ENCODE assay signal across 1 cellular context in the genomic region with DNA sequence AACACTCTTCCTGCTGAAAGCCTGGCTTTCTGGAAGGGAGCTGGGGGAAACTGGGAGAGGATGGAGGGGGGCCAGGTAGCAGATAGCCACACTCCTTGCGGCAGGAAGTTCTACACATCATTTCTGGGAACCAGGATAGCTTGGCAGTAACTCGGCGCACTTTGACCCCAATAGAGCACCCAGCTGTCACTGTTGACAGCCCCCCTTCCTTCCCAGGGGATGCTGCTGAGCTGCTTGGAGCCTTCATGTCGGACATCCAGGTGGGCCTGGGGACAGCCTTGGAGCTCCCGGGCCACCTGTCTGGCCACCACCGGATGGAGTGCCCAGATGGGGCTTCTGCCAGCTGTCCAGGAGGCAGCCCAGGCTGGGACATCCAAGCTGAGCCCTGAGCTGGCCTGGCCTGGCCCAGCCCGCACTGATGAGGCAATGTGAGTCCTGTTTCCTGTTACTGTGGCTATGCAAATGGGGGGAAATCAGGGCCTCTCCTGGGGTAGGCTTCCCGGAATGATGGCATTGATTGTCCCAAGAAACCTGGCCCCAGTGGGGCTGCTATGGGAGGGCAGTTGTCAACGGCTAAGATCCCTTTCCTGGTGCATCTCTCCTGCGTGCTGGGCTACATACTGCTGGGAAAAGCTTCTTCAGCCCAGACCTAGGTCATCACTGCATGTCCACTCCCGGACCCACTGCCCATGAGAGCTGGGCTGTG.
TF ChIP-seq lines count a peak whose summit lies in the region.

No MANE protein-coding gene starts in this region.

TF ChIP-seq in HepG2, 621 proteins besides CTCF, POLR2A, EP300 and RAD21 (continued from another document and continues in another):
- TF ChIP-seq, protein P1, sequence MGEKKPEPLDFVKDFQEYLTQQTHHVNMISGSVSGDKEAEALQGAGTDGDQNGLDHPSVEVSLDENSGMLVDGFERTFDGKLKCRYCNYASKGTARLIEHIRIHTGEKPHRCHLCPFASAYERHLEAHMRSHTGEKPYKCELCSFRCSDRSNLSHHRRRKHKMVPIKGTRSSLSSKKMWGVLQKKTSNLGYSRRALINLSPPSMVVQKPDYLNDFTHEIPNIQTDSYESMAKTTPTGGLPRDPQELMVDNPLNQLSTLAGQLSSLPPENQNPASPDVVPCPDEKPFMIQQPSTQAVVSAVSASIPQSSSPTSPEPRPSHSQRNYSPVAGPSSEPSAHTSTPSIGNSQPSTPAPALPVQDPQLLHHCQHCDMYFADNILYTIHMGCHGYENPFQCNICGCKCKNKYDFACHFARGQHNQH (CRISPR knock-in tag; IDR thresholded peaks at IDR 0.05) = 0 out of 2 replicates have a peak, but pooled peaks have one; percentile 55
- TF ChIP-seq CAMTA2 (CRISPR knock-in tag; IDR thresholded peaks at IDR 0.05; ENCODE audit: borderline replicate concordance) = peak; percentile 37; the same call in 1 of the 2 replicates
- no peak for TF ChIP-seq IRX3 (CRISPR knock-in tag; IDR thresholded peaks at IDR 0.05; ENCODE audit: borderline replicate concordance, low read depth)
- TF ChIP-seq ARNTL (CRISPR knock-in tag; IDR thresholded peaks at IDR 0.05) = 0 out of 2 replicates have a peak, but pooled peaks have one; percentile 46
- no peak for TF ChIP-seq DR1 (CRISPR knock-in tag; IDR thresholded peaks at IDR 0.05)
- TF ChIP-seq, protein P2, sequence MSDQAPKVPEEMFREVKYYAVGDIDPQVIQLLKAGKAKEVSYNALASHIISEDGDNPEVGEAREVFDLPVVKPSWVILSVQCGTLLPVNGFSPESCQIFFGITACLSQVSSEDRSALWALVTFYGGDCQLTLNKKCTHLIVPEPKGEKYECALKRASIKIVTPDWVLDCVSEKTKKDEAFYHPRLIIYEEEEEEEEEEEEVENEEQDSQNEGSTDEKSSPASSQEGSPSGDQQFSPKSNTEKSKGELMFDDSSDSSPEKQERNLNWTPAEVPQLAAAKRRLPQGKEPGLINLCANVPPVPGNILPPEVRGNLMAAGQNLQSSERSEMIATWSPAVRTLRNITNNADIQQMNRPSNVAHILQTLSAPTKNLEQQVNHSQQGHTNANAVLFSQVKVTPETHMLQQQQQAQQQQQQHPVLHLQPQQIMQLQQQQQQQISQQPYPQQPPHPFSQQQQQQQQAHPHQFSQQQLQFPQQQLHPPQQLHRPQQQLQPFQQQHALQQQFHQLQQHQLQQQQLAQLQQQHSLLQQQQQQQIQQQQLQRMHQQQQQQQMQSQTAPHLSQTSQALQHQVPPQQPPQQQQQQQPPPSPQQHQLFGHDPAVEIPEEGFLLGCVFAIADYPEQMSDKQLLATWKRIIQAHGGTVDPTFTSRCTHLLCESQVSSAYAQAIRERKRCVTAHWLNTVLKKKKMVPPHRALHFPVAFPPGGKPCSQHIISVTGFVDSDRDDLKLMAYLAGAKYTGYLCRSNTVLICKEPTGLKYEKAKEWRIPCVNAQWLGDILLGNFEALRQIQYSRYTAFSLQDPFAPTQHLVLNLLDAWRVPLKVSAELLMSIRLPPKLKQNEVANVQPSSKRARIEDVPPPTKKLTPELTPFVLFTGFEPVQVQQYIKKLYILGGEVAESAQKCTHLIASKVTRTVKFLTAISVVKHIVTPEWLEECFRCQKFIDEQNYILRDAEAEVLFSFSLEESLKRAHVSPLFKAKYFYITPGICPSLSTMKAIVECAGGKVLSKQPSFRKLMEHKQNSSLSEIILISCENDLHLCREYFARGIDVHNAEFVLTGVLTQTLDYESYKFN (CRISPR knock-in tag; conservative IDR thresholded peaks at IDR 0.05) = peak; percentile 61; the same call in 1 of the 2 replicates
- TF ChIP-seq TGIF2 (CRISPR knock-in tag; IDR thresholded peaks at IDR 0.05) = peak; percentile 90
- TF ChIP-seq SAP130 (CRISPR knock-in tag; IDR thresholded peaks at IDR 0.05; ENCODE audit: low read depth) = peak; percentile 79
- TF ChIP-seq, protein P3, sequence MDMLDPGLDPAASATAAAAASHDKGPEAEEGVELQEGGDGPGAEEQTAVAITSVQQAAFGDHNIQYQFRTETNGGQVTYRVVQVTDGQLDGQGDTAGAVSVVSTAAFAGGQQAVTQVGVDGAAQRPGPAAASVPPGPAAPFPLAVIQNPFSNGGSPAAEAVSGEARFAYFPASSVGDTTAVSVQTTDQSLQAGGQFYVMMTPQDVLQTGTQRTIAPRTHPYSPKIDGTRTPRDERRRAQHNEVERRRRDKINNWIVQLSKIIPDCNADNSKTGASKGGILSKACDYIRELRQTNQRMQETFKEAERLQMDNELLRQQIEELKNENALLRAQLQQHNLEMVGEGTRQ (IDR thresholded peaks at IDR 0.05; ENCODE audit: low read depth, low read length) = no peak
- TF ChIP-seq, protein P3 (CRISPR knock-in tag; IDR thresholded peaks at IDR 0.05; ENCODE audit: borderline replicate concordance) = no peak
- no peak for TF ChIP-seq KAT2B (IDR thresholded peaks at IDR 0.05; ENCODE audit: borderline replicate concordance, low read depth, low read length)
- no peak for TF ChIP-seq SMC3 (IDR thresholded peaks at IDR 0.05; ENCODE audit: low read length)
- no peak for TF ChIP-seq SATB2 (CRISPR knock-in tag; IDR thresholded peaks at IDR 0.05)
- peak; percentile 44; the same call in 1 of the 2 replicates for TF ChIP-seq ZNF788 (CRISPR knock-in tag; IDR thresholded peaks at IDR 0.05; ENCODE audit: borderline replicate concordance)
- TF ChIP-seq SMAD3 (CRISPR knock-in tag; IDR thresholded peaks at IDR 0.05) = 0 out of 2 replicates have a peak, but pooled peaks have one; percentile 68
- no peak for TF ChIP-seq STAT5B (CRISPR knock-in tag; IDR thresholded peaks at IDR 0.05)
- TF ChIP-seq CBFB (CRISPR knock-in tag; IDR thresholded peaks at IDR 0.05) = peak; percentile 44; the same call in 1 of the 2 replicates
- TF ChIP-seq ZNF335 (CRISPR knock-in tag; IDR thresholded peaks at IDR 0.05) = no peak
- no peak for TF ChIP-seq ATAD3A (CRISPR knock-in tag; IDR thresholded peaks at IDR 0.05)
- TF ChIP-seq KDM2A (CRISPR knock-in tag; IDR thresholded peaks at IDR 0.05; ENCODE audit: borderline replicate concordance, low read depth) = peak; percentile 20
- peak; percentile 69 for TF ChIP-seq ZNF883 (CRISPR knock-in tag; IDR thresholded peaks at IDR 0.05; ENCODE audit: not compliant biosample characterization)
- peak; percentile 69; the same call in 1 of the 2 replicates for TF ChIP-seq GFI1 (CRISPR knock-in tag; IDR thresholded peaks at IDR 0.05; ENCODE audit: borderline replicate concordance)
- TF ChIP-seq ZC3H13 (CRISPR knock-in tag; IDR thresholded peaks at IDR 0.05) = no peak
- TF ChIP-seq, protein P4, sequence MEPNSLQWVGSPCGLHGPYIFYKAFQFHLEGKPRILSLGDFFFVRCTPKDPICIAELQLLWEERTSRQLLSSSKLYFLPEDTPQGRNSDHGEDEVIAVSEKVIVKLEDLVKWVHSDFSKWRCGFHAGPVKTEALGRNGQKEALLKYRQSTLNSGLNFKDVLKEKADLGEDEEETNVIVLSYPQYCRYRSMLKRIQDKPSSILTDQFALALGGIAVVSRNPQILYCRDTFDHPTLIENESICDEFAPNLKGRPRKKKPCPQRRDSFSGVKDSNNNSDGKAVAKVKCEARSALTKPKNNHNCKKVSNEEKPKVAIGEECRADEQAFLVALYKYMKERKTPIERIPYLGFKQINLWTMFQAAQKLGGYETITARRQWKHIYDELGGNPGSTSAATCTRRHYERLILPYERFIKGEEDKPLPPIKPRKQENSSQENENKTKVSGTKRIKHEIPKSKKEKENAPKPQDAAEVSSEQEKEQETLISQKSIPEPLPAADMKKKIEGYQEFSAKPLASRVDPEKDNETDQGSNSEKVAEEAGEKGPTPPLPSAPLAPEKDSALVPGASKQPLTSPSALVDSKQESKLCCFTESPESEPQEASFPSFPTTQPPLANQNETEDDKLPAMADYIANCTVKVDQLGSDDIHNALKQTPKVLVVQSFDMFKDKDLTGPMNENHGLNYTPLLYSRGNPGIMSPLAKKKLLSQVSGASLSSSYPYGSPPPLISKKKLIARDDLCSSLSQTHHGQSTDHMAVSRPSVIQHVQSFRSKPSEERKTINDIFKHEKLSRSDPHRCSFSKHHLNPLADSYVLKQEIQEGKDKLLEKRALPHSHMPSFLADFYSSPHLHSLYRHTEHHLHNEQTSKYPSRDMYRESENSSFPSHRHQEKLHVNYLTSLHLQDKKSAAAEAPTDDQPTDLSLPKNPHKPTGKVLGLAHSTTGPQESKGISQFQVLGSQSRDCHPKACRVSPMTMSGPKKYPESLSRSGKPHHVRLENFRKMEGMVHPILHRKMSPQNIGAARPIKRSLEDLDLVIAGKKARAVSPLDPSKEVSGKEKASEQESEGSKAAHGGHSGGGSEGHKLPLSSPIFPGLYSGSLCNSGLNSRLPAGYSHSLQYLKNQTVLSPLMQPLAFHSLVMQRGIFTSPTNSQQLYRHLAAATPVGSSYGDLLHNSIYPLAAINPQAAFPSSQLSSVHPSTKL (CRISPR knock-in tag; IDR thresholded peaks at IDR 0.05) = peak; percentile 78; the same call in 1 of the 2 replicates
- TF ChIP-seq ZNF12 (CRISPR knock-in tag; IDR thresholded peaks at IDR 0.05) = peak; percentile 30; the same call in 1 of the 2 replicates
- TF ChIP-seq, protein P5, sequence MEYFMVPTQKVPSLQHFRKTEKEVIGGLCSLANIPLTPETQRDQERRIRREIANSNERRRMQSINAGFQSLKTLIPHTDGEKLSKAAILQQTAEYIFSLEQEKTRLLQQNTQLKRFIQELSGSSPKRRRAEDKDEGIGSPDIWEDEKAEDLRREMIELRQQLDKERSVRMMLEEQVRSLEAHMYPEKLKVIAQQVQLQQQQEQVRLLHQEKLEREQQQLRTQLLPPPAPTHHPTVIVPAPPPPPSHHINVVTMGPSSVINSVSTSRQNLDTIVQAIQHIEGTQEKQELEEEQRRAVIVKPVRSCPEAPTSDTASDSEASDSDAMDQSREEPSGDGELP (IDR thresholded peaks at IDR 0.05; ENCODE audit: borderline replicate concordance, low read depth) = peak; percentile 95
- TF ChIP-seq, protein P6, sequence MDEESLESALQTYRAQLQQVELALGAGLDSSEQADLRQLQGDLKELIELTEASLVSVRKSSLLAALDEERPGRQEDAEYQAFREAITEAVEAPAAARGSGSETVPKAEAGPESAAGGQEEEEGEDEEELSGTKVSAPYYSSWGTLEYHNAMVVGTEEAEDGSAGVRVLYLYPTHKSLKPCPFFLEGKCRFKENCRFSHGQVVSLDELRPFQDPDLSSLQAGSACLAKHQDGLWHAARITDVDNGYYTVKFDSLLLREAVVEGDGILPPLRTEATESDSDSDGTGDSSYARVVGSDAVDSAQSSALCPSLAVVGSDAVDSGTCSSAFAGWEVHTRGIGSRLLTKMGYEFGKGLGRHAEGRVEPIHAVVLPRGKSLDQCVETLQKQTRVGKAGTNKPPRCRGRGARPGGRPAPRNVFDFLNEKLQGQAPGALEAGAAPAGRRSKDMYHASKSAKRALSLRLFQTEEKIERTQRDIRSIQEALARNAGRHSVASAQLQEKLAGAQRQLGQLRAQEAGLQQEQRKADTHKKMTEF (CRISPR knock-in tag; IDR thresholded peaks at IDR 0.05) = peak; percentile 59; the same call in 1 of the 2 replicates
- TF ChIP-seq ZNF792 (CRISPR knock-in tag; IDR thresholded peaks at IDR 0.05) = no peak
- TF ChIP-seq NR2F1 (CRISPR knock-in tag; IDR thresholded peaks at IDR 0.05) = peak; percentile 6 to 56; a peak in 2 of 4 replicates
- no peak for TF ChIP-seq SP1 (IDR thresholded peaks at IDR 0.05)
- no peak for TF ChIP-seq SP1 (CRISPR knock-in tag; IDR thresholded peaks at IDR 0.05)
- 0 out of 2 replicates have a peak, but pooled peaks have one; percentile 30 for TF ChIP-seq KLF11 (CRISPR knock-in tag; IDR thresholded peaks at IDR 0.05)
- peak; percentile 80 for TF ChIP-seq HNF4A (CRISPR knock-in tag; IDR thresholded peaks at IDR 0.05)
- TF ChIP-seq, protein P7, sequence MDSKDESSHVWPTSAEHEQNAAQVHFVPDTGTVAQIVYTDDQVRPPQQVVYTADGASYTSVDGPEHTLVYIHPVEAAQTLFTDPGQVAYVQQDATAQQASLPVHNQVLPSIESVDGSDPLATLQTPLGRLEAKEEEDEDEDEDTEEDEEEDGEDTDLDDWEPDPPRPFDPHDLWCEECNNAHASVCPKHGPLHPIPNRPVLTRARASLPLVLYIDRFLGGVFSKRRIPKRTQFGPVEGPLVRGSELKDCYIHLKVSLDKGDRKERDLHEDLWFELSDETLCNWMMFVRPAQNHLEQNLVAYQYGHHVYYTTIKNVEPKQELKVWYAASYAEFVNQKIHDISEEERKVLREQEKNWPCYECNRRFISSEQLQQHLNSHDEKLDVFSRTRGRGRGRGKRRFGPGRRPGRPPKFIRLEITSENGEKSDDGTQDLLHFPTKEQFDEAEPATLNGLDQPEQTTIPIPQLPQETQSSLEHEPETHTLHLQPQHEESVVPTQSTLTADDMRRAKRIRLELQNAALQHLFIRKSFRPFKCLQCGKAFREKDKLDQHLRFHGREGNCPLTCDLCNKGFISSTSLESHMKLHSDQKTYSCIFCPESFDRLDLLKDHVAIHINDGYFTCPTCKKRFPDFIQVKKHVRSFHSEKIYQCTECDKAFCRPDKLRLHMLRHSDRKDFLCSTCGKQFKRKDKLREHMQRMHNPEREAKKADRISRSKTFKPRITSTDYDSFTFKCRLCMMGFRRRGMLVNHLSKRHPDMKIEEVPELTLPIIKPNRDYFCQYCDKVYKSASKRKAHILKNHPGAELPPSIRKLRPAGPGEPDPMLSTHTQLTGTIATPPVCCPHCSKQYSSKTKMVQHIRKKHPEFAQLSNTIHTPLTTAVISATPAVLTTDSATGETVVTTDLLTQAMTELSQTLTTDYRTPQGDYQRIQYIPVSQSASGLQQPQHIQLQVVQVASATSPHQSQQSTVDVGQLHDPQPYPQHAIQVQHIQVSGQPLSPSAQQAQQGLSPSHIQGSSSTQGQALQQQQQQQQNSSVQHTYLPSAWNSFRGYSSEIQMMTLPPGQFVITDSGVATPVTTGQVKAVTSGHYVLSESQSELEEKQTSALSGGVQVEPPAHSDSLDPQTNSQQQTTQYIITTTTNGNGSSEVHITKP (CRISPR knock-in tag; IDR thresholded peaks at IDR 0.05; ENCODE audit: low read depth) = no peak; the same call in 1 of the 2 replicates
- TF ChIP-seq SP4 (CRISPR knock-in tag; IDR thresholded peaks at IDR 0.05) = 0 out of 2 replicates have a peak, but pooled peaks have one; percentile 9
